Comparison of ENCODE assay signal across 13 cellular contexts in the genomic region with DNA sequence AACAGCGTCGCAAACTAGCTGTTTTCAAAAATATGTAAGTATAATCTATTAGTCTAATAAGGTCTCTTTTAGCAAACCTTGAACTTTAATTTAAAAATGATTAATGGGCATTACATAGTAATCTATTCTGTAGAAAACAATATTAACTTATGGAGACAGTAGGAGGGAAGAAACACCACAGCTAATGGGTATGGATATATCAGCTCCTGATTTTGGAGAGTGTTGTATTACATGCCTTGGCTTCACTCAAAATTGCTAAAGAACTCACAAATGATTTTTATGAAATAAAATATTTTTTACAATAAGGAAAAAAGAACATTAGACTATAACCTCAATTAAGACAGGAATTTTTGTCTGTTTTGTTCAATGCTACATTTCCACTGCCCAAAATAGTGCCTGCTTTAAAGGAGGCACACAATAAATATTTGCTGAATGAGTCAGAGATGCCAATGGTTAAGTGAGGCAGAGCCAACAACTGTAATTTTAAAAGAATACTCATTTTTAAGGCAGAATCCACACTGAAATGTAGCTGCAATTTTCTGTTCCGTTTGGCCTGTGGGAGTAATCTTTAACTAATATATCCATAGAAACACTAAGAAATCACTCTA. TPM values are rescaled to one million over a fixed set of nuclear protein-coding genes. Genes with fewer than 3 reads are reported as not detected.
DNase-seq lines count a peak whose midpoint lies in the region; ATAC-seq, FAIRE-seq and TF ChIP-seq lines count a peak whose summit lies in the region.
"Had no signal": no experiment of that assay in that cellular context is flagged by ENCODE, and none has a peak within 500 bp of the region (broad histone marks: within the 10 kb centered on the region; RNA-seq: fewer than 3 reads in every experiment).

No MANE protein-coding gene starts in this region.

- H3K36me3 ChIP-seq in adipocyte (ENCODE audit: control insufficient read depth, insufficient read depth, low read length, severe bottlenecking) = peaks cover 21% of the 10 kb centered on the region

- H3K4me3 ChIP-seq in A549 = no peak overlapping the region
- no peak overlapping the region for H3K4me3 ChIP-seq in adipocyte (ENCODE audit: low read length)
- no peak overlapping the region for H3K4me3 ChIP-seq in dorsolateral prefrontal cortex

- POLR2A ChIA-PET in A549 (lab: Yijun Ruan, JAX) = no interaction called here

- H3K4me1 ChIP-seq in A549 = peaks cover 31% of the 10 kb centered on the region
- H3K4me1 ChIP-seq in adipocyte (ENCODE audit: control insufficient read depth, insufficient read depth, low read length) = peaks cover 17% of the 10 kb centered on the region

- H3K27me3 ChIP-seq in adipocyte (replicated peaks; ENCODE audit: control insufficient read depth, insufficient read depth, low read length) = no peaks in the 10 kb centered on the region
- H3K27me3 ChIP-seq in dorsolateral prefrontal cortex = no peaks in the 10 kb centered on the region

- FAIRE-seq in A549 (lab: Jason Lieb, UNC) (no peak), islet of Langerhans (lab: Jason Lieb, UNC) (peak; percentile 68)

- H3K27ac ChIP-seq in A549 (no peak overlapping the region), dorsolateral prefrontal cortex (no peak overlapping the region)

- intact Hi-C loops in dorsolateral prefrontal cortex (cut with DNase I) = loop anchor here in 1 of 2 donors (10.0 kb wide), 2 partner anchors 215 to 825 kb away; no protein-coding TSS in a partner anchor

- TF ChIP-seq CTCF in A549 (IDR thresholded peaks at IDR 0.05) (no peak), dorsolateral prefrontal cortex (IDR thresholded peaks at IDR 0.05 in 54 of 56, conservative IDR thresholded peaks at IDR 0.05 in 2 of 56; ENCODE audit: low read depth in 1 of 56, partially characterized antibody in 56 of 56) (no peak)

- peak overlapping the region; percentile 63 for H3K4me2 ChIP-seq in A549

- TF ChIP-seq POLR2A in A549 (IDR thresholded peaks at IDR 0.05; ENCODE audit: low read length) = no peak

- no peaks in the 10 kb centered on the region for H3K9me3 ChIP-seq in A549
- no peaks in the 10 kb centered on the region for H3K9me3 ChIP-seq in adipocyte (ENCODE audit: control insufficient read depth, low read length)

- DNase-seq in A549 (ENCODE audit: low read depth in 1 of 2, low spot score in 1 of 2) (no peak), HS-27A (ENCODE audit: low read depth) (peak; percentile 46), adipocyte (ENCODE audit: low read depth) (peak; percentile 78), D341Med (ENCODE audit: low spot score) (no peak), dorsolateral prefrontal cortex (no peak), HuH-7 (ENCODE audit: low spot score) (no peak), NCI-H2171 treated with DMSO at 0.1 percent for 48 hours (lab: John Stamatoyannopoulos, UW) (no peak)
- DNase-seq: AML-193, amygdala, NCI-H1694, small intestine had no signal

- CTCF ChIA-PET in A549 (lab: Yijun Ruan, JAX) = interaction anchor here (0.6 to 2.2 kb wide), 3 partner anchors 22 to 878 kb away, joined by 3 to 7 read pairs (median 3); no protein-coding TSS in a partner anchor

- peak in 1 of 2 experiments; percentile 44; a peak in 1 of 6 replicates for ATAC-seq in A549
- ATAC-seq: natural killer cell treated with Interleukin-12 subunit alpha and Interleukin-12 subunit beta and Interleukin-15 and Interleukin-18, amount 100 ng/mL, for 72 hours had no signal

- 60% methylated on average over 3 of the region's 3 CpGs for WGBS in A549 (ENCODE audit: missing lambda C conversion rate)

- TF ChIP-seq EP300 in A549 (IDR thresholded peaks at IDR 0.05) = no peak

- H3K9ac ChIP-seq in adipocyte (ENCODE audit: low read length) = peak overlapping the region; percentile 43

- TF ChIP-seq RAD21 in A549 (conservative IDR thresholded peaks at IDR 0.05 in 1 of 2, IDR thresholded peaks at IDR 0.05 in 1 of 2) = no peak

TF ChIP-seq in A549, 52 proteins besides CTCF, POLR2A, EP300 and RAD21:
- TF ChIP-seq RFX5 (IDR thresholded peaks at IDR 0.05) (no peak), FOSL2 (IDR thresholded peaks at IDR 0.05) (no peak), FOSL2 (CRISPR knock-in tag; IDR thresholded peaks at IDR 0.05) (peak; percentile 61), FOSB (CRISPR knock-in tag; IDR thresholded peaks at IDR 0.05) (no peak), CHD4 (IDR thresholded peaks at IDR 0.05; ENCODE audit: borderline replicate concordance) (no peak), ESRRA (IDR thresholded peaks at IDR 0.05; ENCODE audit: borderline replicate concordance, low read length) (no peak), PHF8 (IDR thresholded peaks at IDR 0.05; ENCODE audit: borderline replicate concordance, low read depth) (no peak)
- TF ChIP-seq, protein P1, sequence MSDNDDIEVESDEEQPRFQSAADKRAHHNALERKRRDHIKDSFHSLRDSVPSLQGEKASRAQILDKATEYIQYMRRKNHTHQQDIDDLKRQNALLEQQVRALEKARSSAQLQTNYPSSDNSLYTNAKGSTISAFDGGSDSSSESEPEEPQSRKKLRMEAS (IDR thresholded peaks at IDR 0.05) = no peak
- TF ChIP-seq, protein P2, sequence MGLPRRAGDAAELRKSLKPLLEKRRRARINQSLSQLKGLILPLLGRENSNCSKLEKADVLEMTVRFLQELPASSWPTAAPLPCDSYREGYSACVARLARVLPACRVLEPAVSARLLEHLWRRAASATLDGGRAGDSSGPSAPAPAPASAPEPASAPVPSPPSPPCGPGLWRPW (IDR thresholded peaks at IDR 0.05) = no peak
TF ChIP-seq in A549: peak in this region for 1.

RNA-seq across cellular contexts. Expression of gene ATG5, which starts 15.7 kb away (rescaled TPM):
- polyA plus RNA-seq in A549 (2011; rRNA removed) = 47.8 and 53.5 TPM in 2 replicates
- polyA plus RNA-seq in A549 (2012; cell fraction: cytosol; rRNA removed) = 11.5 and 12.1 TPM in 2 replicates
- 5.0 and 7.6 TPM in 2 replicates for polyA plus RNA-seq in A549 (2012; cell fraction: nucleus; rRNA removed)
- polyA plus RNA-seq in A549 (2017; fragmentation: RNase III; extraction: RNeasy Plus Mini Kit Qiagen cat#74134 plus additional on column Dnase treatment) = 26.6 to 29.3 TPM (median 29.2 TPM) in 3 replicates
- 10.6 and 11.7 TPM in 2 replicates for polyA minus RNA-seq in A549 (2011; rRNA and poly(A)+ RNA removed)
- 10 to 100 TPM; 20.6 to 54.1 (median 34.8) TPM for total RNA-seq in dorsolateral prefrontal cortex

RNA-seq across cellular contexts. Expression of gene CRYBG1, which starts 50.6 kb away (rescaled TPM):
- polyA plus RNA-seq in A549 (2011; rRNA removed) (0.30 and 0.31 TPM in 2 replicates), A549 (2017; fragmentation: RNase III; extraction: RNeasy Plus Mini Kit Qiagen cat#74134 plus additional on column Dnase treatment) (0.37 to 0.59 TPM (median 0.41 TPM) in 3 replicates)
- polyA plus RNA-seq in A549 (2012; cell fraction: cytosol; rRNA removed) = 0.03 and 0.04 TPM in 2 replicates
- polyA plus RNA-seq in A549 (2012; cell fraction: nucleus; rRNA removed) = 0.05 and 0.06 TPM in 2 replicates
- 0.21 and 0.29 TPM in 2 replicates for polyA minus RNA-seq in A549 (2011; rRNA and poly(A)+ RNA removed)
- total RNA-seq in dorsolateral prefrontal cortex = 1 to 10 TPM in 53 of 120 experiments, under 1 TPM in 67; 0.27 to 2.8 (median 0.94) TPM

Comparison
In these comparisons a context has a peak if more than half of its experiments do, and no peak if none do; other contexts are left out.
1. DNase-seq: peak in HS-27A (single experiment) and adipocyte (single experiment); none in A549 (0 of 2), D341Med (single experiment), dorsolateral prefrontal cortex (0 of 10), HuH-7 (single experiment) and NCI-H2171 treated with DMSO at 0.1 percent for 48 hours (single experiment).